In the genomic region with DNA sequence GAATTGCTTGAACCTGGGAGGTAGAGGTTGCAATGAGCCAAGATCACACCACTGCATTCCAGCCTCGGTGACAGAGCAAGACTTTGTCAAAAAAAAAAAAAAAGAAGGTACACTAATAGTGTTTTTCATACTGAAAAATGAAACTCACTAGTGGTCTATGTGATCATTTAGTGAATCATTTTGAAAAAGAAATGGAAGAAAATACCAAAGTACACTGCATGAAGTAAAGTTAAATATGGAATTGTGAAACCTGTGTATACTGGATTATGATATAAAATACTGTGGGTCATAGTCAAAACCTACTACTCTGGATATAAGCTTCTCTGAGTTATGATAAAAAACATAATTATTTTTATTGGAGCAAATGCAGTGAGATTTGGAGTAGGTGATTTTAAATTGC, we compare ENCODE assay signal across 8 cellular contexts.
A peak's percentile ranks its signal among the peaks of the same experiment; 100 is the strongest.
DNase-seq lines count a peak whose midpoint lies in the region; ATAC-seq and FAIRE-seq lines count a peak whose summit lies in the region.
"Not testable (repeated sequence)": the region's sequence is repeated elsewhere in the genome, so short reads cannot be mapped to it uniquely, and the experiment has no call there.

No MANE protein-coding gene starts in this region.

- H3K27me3 Mint-ChIP-seq in activated T-cell treated with anti-CD3 and anti-CD28 coated beads, Interleukin-2, amount 50 U/mL, for 24 hours: peaks cover 23% of the 10 kb centered on the region

- not testable (repeated sequence) for DNase-seq in GM19239 (ENCODE audit: insufficient read length, low spot score); activated T-cell treated with anti-CD3 and anti-CD28 coated beads, Interleukin-2, amount 50 U/mL, for 24 hours; stimulated activated naive CD8-positive, alpha-beta T cell treated with anti-CD3 and anti-CD28 coated beads, Interleukin-15, Interleukin-2, amounts not matched to agents 100 U/mL and 50 U/mL, for 24 hours

- ATAC-seq in GM18508 (IDR thresholded peaks at IDR 0.05; ENCODE audit: insufficient read depth, unreplicated experiment): peak; percentile 66
- peak; percentile 62 for ATAC-seq in GM21515 (IDR thresholded peaks at IDR 0.05; ENCODE audit: unreplicated experiment)
- peak; percentile 71 for ATAC-seq in HG02759 (IDR thresholded peaks at IDR 0.05; ENCODE audit: unreplicated experiment)
- peak; percentile 68 for ATAC-seq in HG03095 (IDR thresholded peaks at IDR 0.05; ENCODE audit: unreplicated experiment)
- peak; percentile 66 for ATAC-seq in HG03460 (IDR thresholded peaks at IDR 0.05; ENCODE audit: unreplicated experiment)
- ATAC-seq in stimulated activated naive CD8-positive, alpha-beta T cell treated with anti-CD3 and anti-CD28 coated beads, Interleukin-15, Interleukin-2, amounts not matched to agents 100 U/mL and 50 U/mL, for 24 hours: peak; percentile 72

- H3K4me3 Mint-ChIP-seq in activated T-cell treated with anti-CD3 and anti-CD28 coated beads, Interleukin-2, amount 50 U/mL, for 24 hours: not testable (repeated sequence)

- H3K36me3 Mint-ChIP-seq in activated T-cell treated with anti-CD3 and anti-CD28 coated beads, Interleukin-2, amount 50 U/mL, for 24 hours (ENCODE audit: low read depth): peaks cover 27% of the 10 kb centered on the region

- H3K4me1 Mint-ChIP-seq in activated T-cell treated with anti-CD3 and anti-CD28 coated beads, Interleukin-2, amount 50 U/mL, for 24 hours (ENCODE audit: low read depth): peaks cover 40% of the 10 kb centered on the region

- H3K27ac Mint-ChIP-seq in activated T-cell treated with anti-CD3 and anti-CD28 coated beads, Interleukin-2, amount 50 U/mL, for 24 hours: peak overlapping the region; percentile 27

- H3K9me3 Mint-ChIP-seq in activated T-cell treated with anti-CD3 and anti-CD28 coated beads, Interleukin-2, amount 50 U/mL, for 24 hours: not testable (repeated sequence)

- FAIRE-seq in GM19239 (lab: Jason Lieb, UNC): peak; percentile 93
